Comparison of ENCODE assay signal across 29 cellular contexts in the genomic region with DNA sequence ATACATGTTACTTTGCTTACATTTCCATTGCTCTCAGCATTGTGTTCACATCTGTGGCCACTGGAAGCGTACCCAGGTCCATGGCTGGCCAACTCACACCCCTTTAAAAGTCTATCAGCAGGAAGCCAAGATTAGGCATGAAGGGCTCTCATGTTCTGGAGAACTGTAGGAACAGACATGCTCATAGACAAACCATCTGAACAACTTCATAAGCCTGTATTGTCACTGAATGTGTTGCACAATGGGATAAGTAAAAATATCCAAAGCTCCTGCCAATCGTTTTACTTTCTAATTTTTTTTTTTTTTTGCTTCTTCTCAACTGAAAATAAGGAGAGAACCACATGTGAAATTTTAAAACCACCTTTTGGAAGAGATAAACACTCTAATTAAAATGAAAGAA. TPM values are rescaled to one million over a fixed set of nuclear protein-coding genes. Genes with fewer than 3 reads are reported as not detected.
A peak's percentile ranks its signal among the peaks of the same experiment; 100 is the strongest.
DNase-seq lines count a peak whose midpoint lies in the region; ATAC-seq and TF ChIP-seq lines count a peak whose summit lies in the region.
"Had no signal": no experiment of that assay in that cellular context is flagged by ENCODE, and none has a peak within 500 bp of the region (broad histone marks: within the 10 kb centered on the region; RNA-seq: fewer than 3 reads in every experiment).

No MANE protein-coding gene starts in this region.

- peaks cover 46 to 56% of the 10 kb centered on the region in 2 donors for H3K4me1 ChIP-seq in gastrocnemius medialis

- no peaks in the 10 kb centered on the region for H3K9me3 ChIP-seq in gastrocnemius medialis
- H3K9me3 ChIP-seq: suprapubic skin had no signal

- intact Hi-C loops in activated CD8-positive, alpha-beta T cell treated with anti-CD3 and anti-CD28 coated beads for 36 hours (cut with micrococcal nuclease) = no loop called here
- intact Hi-C loops in gastrocnemius medialis (cut with DNase I; ENCODE audit: low total_unique reads) = loop anchor here (5.0 to 10.0 kb wide), 2 partner anchors 738 to 1184 kb away; partner anchors contain the start of gene FEM1B

- peaks cover 0 to 31% of the 10 kb centered on the region in 2 donors for H3K36me3 ChIP-seq in gastrocnemius medialis

- no peak for TF ChIP-seq CTCF in activated CD8-positive, alpha-beta T cell treated with anti-CD3 and anti-CD28 coated beads for 36 hours (IDR thresholded peaks at IDR 0.05)
- no peak for TF ChIP-seq CTCF in HFFc6 (IDR thresholded peaks at IDR 0.05)
- no peak for TF ChIP-seq CTCF in chondrocyte (IDR thresholded peaks at IDR 0.05)
- TF ChIP-seq CTCF in gastrocnemius medialis (IDR thresholded peaks at IDR 0.05 in 4 of 5, conservative IDR thresholded peaks at IDR 0.05 in 1 of 5) = no peak

- TF ChIP-seq POLR2A in gastrocnemius medialis (IDR thresholded peaks at IDR 0.05) = no peak

- H3K4me3 ChIP-seq in gastrocnemius medialis = no peak overlapping the region
- H3K4me3 ChIP-seq: K562, lung, suprapubic skin had no signal

- POLR2A ChIA-PET in activated CD8-positive, alpha-beta T cell treated with anti-CD3 and anti-CD28 coated beads, Interleukin-2, amount 10 ng/mL, durations not matched to agents 7 days and 5 days (lab: Charles Lee) = interaction anchor here (0.9 kb wide), 1 partner anchor 8 kb away, joined by 3 read pairs; no protein-coding TSS in a partner anchor
- POLR2A ChIA-PET in activated CD8-positive, alpha-beta T cell treated with anti-CD3 and anti-CD28 coated beads for 36 hours (lab: Charles Lee) = no interaction called here

- peak overlapping the region; percentile 96 to 99 (median 97) for H3K27ac ChIP-seq in gastrocnemius medialis
- H3K27ac ChIP-seq: epithelial cell of prostate, foreskin keratinocyte, suprapubic skin, WERI-Rb-1 had no signal

- no peaks in the 10 kb centered on the region for H3K27me3 ChIP-seq in gastrocnemius medialis
- H3K27me3 ChIP-seq: foreskin keratinocyte, suprapubic skin had no signal

- H3K9me3 Mint-ChIP-seq in activated CD8-positive, alpha-beta T cell treated with anti-CD3 and anti-CD28 coated beads, Interleukin-2, amount 10 ng/mL, durations not matched to agents 7 days and 5 days (ENCODE audit: insufficient read depth) = no peaks in the 10 kb centered on the region
- H3K9me3 Mint-ChIP-seq in activated CD8-positive, alpha-beta T cell treated with anti-CD3 and anti-CD28 coated beads for 36 hours = no peaks in the 10 kb centered on the region
- H3K9me3 Mint-ChIP-seq in HFFc6 (peaks cover 1% of the 10 kb centered on the region), chondrocyte (ENCODE audit: low read depth) (no peaks in the 10 kb centered on the region)
- H3K9me3 Mint-ChIP-seq: activated naive CD4-positive, alpha-beta T cell treated with anti-CD3 and anti-CD28 coated beads for 36 hours; activated T-cell treated with anti-CD3 and anti-CD28 coated beads, Interleukin-2, amount 50 U/mL, for 4 hours; CD14-positive monocyte; T-helper 1 cell treated with Interleukin-12 subunit alpha and Interleukin-12 subunit beta and Interleukin-4 antibody, amounts not matched to agents 30 μg/mL and 1 μg/mL, for 36 hours had no signal

- in situ Hi-C loops in gastrocnemius medialis (cut with MboI; ENCODE audit: low sequenced_read_pairs in 4 of 4) = no loop called here

- no peak overlapping the region for H3K4me3 Mint-ChIP-seq in activated CD8-positive, alpha-beta T cell treated with anti-CD3 and anti-CD28 coated beads, Interleukin-2, amount 10 ng/mL, durations not matched to agents 7 days and 5 days
- H3K4me3 Mint-ChIP-seq in activated CD8-positive, alpha-beta T cell treated with anti-CD3 and anti-CD28 coated beads for 36 hours = no peak overlapping the region
- no peak overlapping the region for H3K4me3 Mint-ChIP-seq in HFFc6
- H3K4me3 Mint-ChIP-seq in chondrocyte (ENCODE audit: unreplicated experiment) = no peak overlapping the region
- H3K4me3 Mint-ChIP-seq: activated naive CD4-positive, alpha-beta T cell treated with anti-CD3 and anti-CD28 coated beads for 36 hours; activated T-cell treated with anti-CD3 and anti-CD28 coated beads, Interleukin-2, amount 50 U/mL, for 4 hours; CD14-positive monocyte; T-helper 1 cell treated with Interleukin-12 subunit alpha and Interleukin-12 subunit beta and Interleukin-4 antibody, amounts not matched to agents 30 μg/mL and 1 μg/mL, for 36 hours had no signal

- DNase-seq in activated CD8-positive, alpha-beta T cell treated with anti-CD3 and anti-CD28 coated beads, Interleukin-2, amount 10 ng/mL, durations not matched to agents 7 days and 5 days = peak; percentile 11
- DNase-seq in activated CD8-positive, alpha-beta T cell treated with anti-CD3 and anti-CD28 coated beads for 36 hours = no peak
- no peak for DNase-seq in HFFc6
- DNase-seq in chondrocyte (ENCODE audit: low spot score) = no peak
- no peak for DNase-seq in gastrocnemius medialis
- no peak for DNase-seq in hepatic stellate cell (ENCODE audit: low spot score)
- DNase-seq in NAMALWA (ENCODE audit: low spot score) = no peak
- DNase-seq: activated naive CD4-positive, alpha-beta T cell treated with anti-CD3 and anti-CD28 coated beads for 36 hours; activated T-cell treated with anti-CD3 and anti-CD28 coated beads, Interleukin-2, amount 50 U/mL, for 4 hours; aorta; central memory CD4-positive, alpha-beta T cell; DMS153; foreskin keratinocyte; H7; kidney; MM.1S; NCI-H187 treated with DMSO at 0.1 percent for 48 hours; NCI-H226; NCI-H748 treated with DMSO at 0.1 percent for 48 hours; OCI-M1; SHP77; WERI-Rb-1 had no signal

- H3K27ac Mint-ChIP-seq in activated CD8-positive, alpha-beta T cell treated with anti-CD3 and anti-CD28 coated beads, Interleukin-2, amount 10 ng/mL, durations not matched to agents 7 days and 5 days = no peak overlapping the region
- no peak overlapping the region for H3K27ac Mint-ChIP-seq in activated CD8-positive, alpha-beta T cell treated with anti-CD3 and anti-CD28 coated beads for 36 hours
- H3K27ac Mint-ChIP-seq in HFFc6 (0 out of 2 replicates have a peak overlapping the region, but pooled peaks have one; percentile 4), chondrocyte (ENCODE audit: unreplicated experiment) (peak overlapping the region; percentile 41)
- H3K27ac Mint-ChIP-seq: activated naive CD4-positive, alpha-beta T cell treated with anti-CD3 and anti-CD28 coated beads for 36 hours; T-helper 1 cell treated with Interleukin-12 subunit alpha and Interleukin-12 subunit beta and Interleukin-4 antibody, amounts not matched to agents 30 μg/mL and 1 μg/mL, for 36 hours had no signal

- H3K27me3 Mint-ChIP-seq in activated CD8-positive, alpha-beta T cell treated with anti-CD3 and anti-CD28 coated beads, Interleukin-2, amount 10 ng/mL, durations not matched to agents 7 days and 5 days (ENCODE audit: low read depth) = no peaks in the 10 kb centered on the region
- no peaks in the 10 kb centered on the region for H3K27me3 Mint-ChIP-seq in activated CD8-positive, alpha-beta T cell treated with anti-CD3 and anti-CD28 coated beads for 36 hours
- H3K27me3 Mint-ChIP-seq in HFFc6 (ENCODE audit: insufficient read depth) (no peaks in the 10 kb centered on the region; the same call in none of the 2 replicates), chondrocyte (ENCODE audit: low read depth) (no peaks in the 10 kb centered on the region)

- ATAC-seq in activated CD8-positive, alpha-beta T cell treated with anti-CD3 and anti-CD28 coated beads, Interleukin-2, amount 10 ng/mL, durations not matched to agents 7 days and 5 days = no peak
- no peak for ATAC-seq in activated CD8-positive, alpha-beta T cell treated with anti-CD3 and anti-CD28 coated beads for 36 hours
- no peak for ATAC-seq in gastrocnemius medialis
- no peak for ATAC-seq in GM19351 (IDR thresholded peaks at IDR 0.05; ENCODE audit: unreplicated experiment)
- ATAC-seq: activated T-cell treated with anti-CD3 and anti-CD28 coated beads, Interleukin-2, amount 50 U/mL, for 4 hours; foreskin keratinocyte; K562 had no signal

- peaks cover 44% of the 10 kb centered on the region for H3K36me3 Mint-ChIP-seq in activated CD8-positive, alpha-beta T cell treated with anti-CD3 and anti-CD28 coated beads, Interleukin-2, amount 10 ng/mL, durations not matched to agents 7 days and 5 days (ENCODE audit: low read depth)
- peaks cover 30% of the 10 kb centered on the region for H3K36me3 Mint-ChIP-seq in activated CD8-positive, alpha-beta T cell treated with anti-CD3 and anti-CD28 coated beads for 36 hours (ENCODE audit: low read depth)
- peaks cover 33% of the 10 kb centered on the region for H3K36me3 Mint-ChIP-seq in HFFc6 (ENCODE audit: low read depth)
- H3K36me3 Mint-ChIP-seq in chondrocyte (ENCODE audit: low read depth) = peaks cover 21% of the 10 kb centered on the region

- peaks cover 43% of the 10 kb centered on the region for H3K4me1 Mint-ChIP-seq in activated CD8-positive, alpha-beta T cell treated with anti-CD3 and anti-CD28 coated beads, Interleukin-2, amount 10 ng/mL, durations not matched to agents 7 days and 5 days (ENCODE audit: low read depth)
- peaks cover 35% of the 10 kb centered on the region for H3K4me1 Mint-ChIP-seq in activated CD8-positive, alpha-beta T cell treated with anti-CD3 and anti-CD28 coated beads for 36 hours (ENCODE audit: low read depth)
- H3K4me1 Mint-ChIP-seq in HFFc6 (ENCODE audit: low read depth) (peaks cover 48% of the 10 kb centered on the region), chondrocyte (ENCODE audit: low read depth) (peaks cover 56% of the 10 kb centered on the region)

- CTCF ChIA-PET in activated CD8-positive, alpha-beta T cell treated with anti-CD3 and anti-CD28 coated beads, Interleukin-2, amount 10 ng/mL, durations not matched to agents 7 days and 5 days (lab: Charles Lee) = interaction anchor here (0.7 kb wide), 1 partner anchor 9 kb away, joined by 5 read pairs; no protein-coding TSS in a partner anchor
- CTCF ChIA-PET in activated CD8-positive, alpha-beta T cell treated with anti-CD3 and anti-CD28 coated beads for 36 hours (lab: Charles Lee) = no interaction called here

RNA-seq across cellular contexts. Expression of gene RPLP1, which starts 6.4 kb away (rescaled TPM):
- 1,000 to 10,000 TPM; 1,664 to 1,767 TPM for total RNA-seq in activated CD8-positive, alpha-beta T cell treated with anti-CD3 and anti-CD28 coated beads, Interleukin-2, amount 10 ng/mL, durations not matched to agents 7 days and 5 days
- 1,000 to 10,000 TPM; 2,583 to 2,701 TPM for total RNA-seq in activated CD8-positive, alpha-beta T cell treated with anti-CD3 and anti-CD28 coated beads for 36 hours
- 1,000 to 10,000 TPM; 1,302 to 1,622 (median 1,423) TPM for total RNA-seq in HFFc6 (2021; fragmentation: NEBNext Ultra II Directional; extraction: Animal tissue kit (Norgen Biotek cat#: 25700))
- total RNA-seq in chondrocyte (1,418 to 1,674 TPM (median 1,473 TPM) in 3 replicates), gastrocnemius medialis (1,000 to 10,000 TPM in 1 of 4 donors, 100 to 1,000 TPM in 3; 849 to 1,174 (median 925) TPM)

RNA-seq across cellular contexts. Expression of gene KIF23, which starts 44.9 kb away (rescaled TPM):
- total RNA-seq in activated CD8-positive, alpha-beta T cell treated with anti-CD3 and anti-CD28 coated beads, Interleukin-2, amount 10 ng/mL, durations not matched to agents 7 days and 5 days = 10 to 100 TPM; 80.7 to 87.9 TPM
- 10 to 100 TPM; 45.4 to 47.0 TPM for total RNA-seq in activated CD8-positive, alpha-beta T cell treated with anti-CD3 and anti-CD28 coated beads for 36 hours
- 10 to 100 TPM; 37.0 to 74.7 (median 64.6) TPM for total RNA-seq in HFFc6 (2021; fragmentation: NEBNext Ultra II Directional; extraction: Animal tissue kit (Norgen Biotek cat#: 25700))
- total RNA-seq in chondrocyte (13.5 to 20.4 TPM (median 14.8 TPM) in 3 replicates), gastrocnemius medialis (under 1 TPM in 2 of 4 donors, not detected in 2; 0.47 to 0.81 TPM)

Comparison
In these comparisons a context has a peak if more than half of its experiments do, and no peak if none do; other contexts are left out.
1. H3K27ac Mint-ChIP-seq: peak in HFFc6 (single experiment) and chondrocyte (single experiment); none in activated CD8-positive, alpha-beta T cell treated with anti-CD3 and anti-CD28 coated beads, Interleukin-2, amount 10 ng/mL, durations not matched to agents 7 days and 5 days (single experiment) and activated CD8-positive, alpha-beta T cell treated with anti-CD3 and anti-CD28 coated beads for 36 hours (single experiment).